Comparison of ENCODE assay signal across 13 cellular contexts in the genomic region with DNA sequence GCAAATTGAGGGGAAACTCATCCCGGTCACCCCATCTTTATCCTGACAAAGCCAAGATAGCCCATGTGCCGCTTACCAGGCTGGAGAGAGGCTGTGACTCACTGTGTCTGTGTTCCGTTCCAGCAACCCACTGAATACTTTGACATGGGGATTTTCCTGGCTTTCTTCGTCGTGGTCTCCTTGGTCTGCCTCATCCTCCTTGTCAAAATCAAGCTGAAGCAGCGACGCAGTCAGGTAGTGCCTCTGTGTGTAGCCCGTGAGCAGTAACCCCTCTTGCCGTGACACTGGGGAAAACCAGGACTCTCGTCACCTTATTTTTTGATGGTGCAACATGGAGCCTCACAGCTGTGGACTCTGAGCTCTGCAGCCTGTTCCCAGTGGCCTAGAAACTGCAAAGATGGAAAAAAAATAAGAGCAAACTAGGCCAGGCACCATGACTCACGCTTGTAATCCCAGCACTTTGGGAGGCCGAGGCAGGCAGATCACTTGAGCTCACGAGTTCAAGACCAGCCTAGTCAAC. TPM values are rescaled to one million over a fixed set of nuclear protein-coding genes. Genes with fewer than 3 reads are reported as not detected.
DNase-seq lines count a peak whose midpoint lies in the region; ATAC-seq, FAIRE-seq and TF ChIP-seq lines count a peak whose summit lies in the region.
"Had no signal": no experiment of that assay in that cellular context is flagged by ENCODE, and none has a peak within 500 bp of the region (broad histone marks: within the 10 kb centered on the region; RNA-seq: fewer than 3 reads in every experiment).

No MANE protein-coding gene starts in this region.

- peak; percentile 69 for DNase-seq in MG63
- DNase-seq in right lobe of liver: peak in 2 of 3 donors; percentile 58 to 64
- peak; percentile 63 for DNase-seq in urothelium cell line (ENCODE audit: low spot score)
- DNase-seq in stimulated activated CD4-positive, alpha-beta T cell treated with anti-CD3 and anti-CD28 coated beads, Interleukin-2, amount 100 ng/mL, for 24 hours: no peak
- DNase-seq in activated naive CD4-positive, alpha-beta T cell treated with Interleukin-2 at 50 U/mL for 16 hours: no peak
- DNase-seq: activated T-cell treated with anti-CD3 and anti-CD28 coated beads, Interleukin-2, amount 50 U/mL, for 48 hours; endodermal cell; substantia nigra had no signal

- peak; percentile 36 to 73 (median 70) for ATAC-seq in right lobe of liver
- ATAC-seq in HG03432 (IDR thresholded peaks at IDR 0.05; ENCODE audit: unreplicated experiment): no peak
- no peak for ATAC-seq in GM21390 (IDR thresholded peaks at IDR 0.05; ENCODE audit: unreplicated experiment)
- ATAC-seq: K562 had no signal

- no peaks in the 10 kb centered on the region for H3K9me3 ChIP-seq in MG63
- H3K9me3 ChIP-seq in right lobe of liver: no peaks in the 10 kb centered on the region

- H3K27ac ChIP-seq in cingulate gyrus (ENCODE audit: low read depth, low read length) (peak overlapping the region; percentile 69), right lobe of liver (peak overlapping the region in 2 of 3 donors; percentile 43 to 65)

- WGBS in right lobe of liver (ENCODE audit: insufficient coverage, low coverage, low lambda C conversion rate, missing lambda C conversion rate): 53% methylated on average over 10 of the region's 13 CpGs

- peaks cover 12% of the 10 kb centered on the region for H3K36me3 ChIP-seq in MG63
- H3K36me3 ChIP-seq in right lobe of liver: peaks cover 0 to 20% (median 11%) of the 10 kb centered on the region in 4 donors

- FAIRE-seq in urothelium cell line (lab: Jason Lieb, UNC): peak; percentile 86
- FAIRE-seq: K562 had no signal

- no peak for TF ChIP-seq CTCF in right lobe of liver (IDR thresholded peaks at IDR 0.05)

- no peak for TF ChIP-seq POLR2A in right lobe of liver (IDR thresholded peaks at IDR 0.05)

- intact Hi-C loops in right lobe of liver (cut with DNase I): loop anchor here (5.0 kb wide), 1 partner anchor 192 kb away; no protein-coding TSS in a partner anchor

- no peaks in the 10 kb centered on the region for H3K27me3 ChIP-seq in MG63
- no peaks in the 10 kb centered on the region for H3K27me3 ChIP-seq in right lobe of liver

- H3K4me3 ChIP-seq in MG63 (no peak overlapping the region), right lobe of liver (no peak overlapping the region)
- H3K4me3 ChIP-seq: K562 had no signal

- peaks cover 0 to 19% (median 0%) of the 10 kb centered on the region in 4 donors for H3K4me1 ChIP-seq in right lobe of liver

RNA-seq across cellular contexts. Expression of gene C22orf31, which starts 16.9 kb away (rescaled TPM):
- not detected in 2 replicates for total RNA-seq in MG63 (2014; rRNA removed; shearing (Covaris generic); ENCODE audit: low replicate concordance)
- not detected for total RNA-seq in right lobe of liver
- total RNA-seq: endodermal cell, G401, K562 had no signal

RNA-seq across cellular contexts. Expression of gene KREMEN1, which starts 28.1 kb away (rescaled TPM):
- total RNA-seq in MG63 (2014; rRNA removed; shearing (Covaris generic); ENCODE audit: low replicate concordance): 2.4 and 6.1 TPM in 2 replicates
- total RNA-seq in right lobe of liver: 1 to 10 TPM; 1.7 to 6.7 (median 3.0) TPM

Comparison
In these comparisons a context has a peak if more than half of its experiments do, and no peak if none do; other contexts are left out.
1. DNase-seq: peak in MG63 (single experiment), right lobe of liver (2 of 3) and urothelium cell line (single experiment); none in stimulated activated CD4-positive, alpha-beta T cell treated with anti-CD3 and anti-CD28 coated beads, Interleukin-2, amount 100 ng/mL, for 24 hours (0 of 2) and activated naive CD4-positive, alpha-beta T cell treated with Interleukin-2 at 50 U/mL for 16 hours (single experiment).
2. ATAC-seq: peak in right lobe of liver (4 of 4); none in HG03432 (single experiment) and GM21390 (single experiment).